22 cellular contexts compared by ENCODE assay signal in the genomic region with DNA sequence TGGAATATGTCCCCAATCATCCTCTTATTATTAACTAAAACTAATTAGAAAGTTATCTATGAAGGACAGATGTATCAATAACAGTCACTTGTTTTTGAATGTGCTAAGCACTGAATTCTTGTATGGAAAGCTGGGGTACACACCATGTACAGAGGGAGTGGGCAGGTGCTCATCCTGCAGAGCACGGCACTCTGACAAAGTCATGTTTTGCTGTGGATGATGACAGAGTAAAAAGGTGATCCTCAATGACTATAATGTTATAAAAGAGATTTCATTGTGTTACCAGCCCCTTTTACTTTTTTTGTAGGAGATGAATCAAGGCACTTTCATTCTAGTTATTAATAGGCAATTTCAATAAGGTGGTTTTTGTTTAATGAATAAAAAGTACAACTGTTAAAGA.
"Had no signal": no experiment of that assay in that cellular context is flagged by ENCODE, and none has a peak within 500 bp of the region (broad histone marks: within the 10 kb centered on the region; RNA-seq: fewer than 3 reads in every experiment).

No MANE protein-coding gene starts in this region.

- H3K4me3 Mint-ChIP-seq: dendritic cell treated with granulocyte-macrophage colony-stimulating factor and Interleukin-4, amounts not matched to agents 40 ng/mL and 50 ng/mL, for 4 days; effector memory CD8-positive, alpha-beta T cell; endodermal cell had no signal

- H3K27me3 Mint-ChIP-seq: dendritic cell treated with granulocyte-macrophage colony-stimulating factor and Interleukin-4, amounts not matched to agents 40 ng/mL and 50 ng/mL, for 4 days; effector memory CD8-positive, alpha-beta T cell had no signal

- ATAC-seq: effector memory CD8-positive, alpha-beta T cell; esophagus mucosa; foreskin keratinocyte; gastrocnemius medialis; gastroesophageal sphincter; heart left ventricle; heart right ventricle had no signal

- H3K4me1 Mint-ChIP-seq: endodermal cell had no signal

- DNase-seq: colonic mucosa; cortex of kidney; dermis blood vessel endothelial cell; dorsolateral prefrontal cortex; effector CD4-positive, alpha-beta T cell; effector CD8-positive, alpha-beta T cell; effector memory CD4-positive, alpha-beta T cell; effector memory CD8-positive, alpha-beta T cell; endodermal cell; erythroblast; esophagus squamous epithelium; foreskin fibroblast; foreskin keratinocyte; foreskin melanocyte; gastrocnemius medialis; glutamatergic neuron; head of caudate nucleus; heart left ventricle; heart right ventricle had no signal

- H3K27ac Mint-ChIP-seq: dendritic cell treated with granulocyte-macrophage colony-stimulating factor and Interleukin-4, amounts not matched to agents 40 ng/mL and 50 ng/mL, for 4 days; effector memory CD8-positive, alpha-beta T cell; endodermal cell had no signal

- H3K9me3 Mint-ChIP-seq: dendritic cell treated with granulocyte-macrophage colony-stimulating factor and Interleukin-4, amounts not matched to agents 40 ng/mL and 50 ng/mL, for 4 days; effector memory CD8-positive, alpha-beta T cell; endodermal cell had no signal
